In genomic region chr16:27349276-27349675, GRCh38 we compare ENCODE assay signal across 27 cellular contexts. TPM values are rescaled to one million over a fixed set of nuclear protein-coding genes. Genes with fewer than 3 reads are reported as not detected.
DNase-seq lines count a peak whose midpoint lies in the region; ATAC-seq and TF ChIP-seq lines count a peak whose summit lies in the region.
"Had no signal": no experiment of that assay in that cellular context is flagged by ENCODE, and none has a peak within 500 bp of the region (broad histone marks: within the 10 kb centered on the region; RNA-seq: fewer than 3 reads in every experiment).

No MANE protein-coding gene starts in this region.

- 97 to 98% methylated on average over 3 of the region's 3 CpGs for WGBS in sigmoid colon, 2 donors

- ATAC-seq in activated CD8-positive, alpha-beta memory T cell treated with anti-CD3 and anti-CD28 coated beads, Interleukin-2, amount 10 ng/mL, durations not matched to agents 7 days and 5 days = no peak
- no peak for ATAC-seq in activated B cell treated with CpG ODN at 0.5 μM for 24 hours (ENCODE audit: low read depth)
- no peak for ATAC-seq in naive B cell (ENCODE audit: low read depth in 2 of 2)
- no peak for ATAC-seq in left lobe of liver
- ATAC-seq: foreskin keratinocyte, heart left ventricle, pancreas had no signal

- no peak overlapping the region for H3K27ac ChIP-seq in CD4-positive, alpha-beta memory T cell (ENCODE audit: low read depth, low read length)
- no peak overlapping the region for H3K27ac ChIP-seq in sigmoid colon
- H3K27ac ChIP-seq: ascending aorta, foreskin keratinocyte, KMS-11, pancreas, right atrium auricular region had no signal

- peaks cover 80% of the 10 kb centered on the region for H3K36me3 ChIP-seq in CD4-positive, alpha-beta memory T cell (ENCODE audit: insufficient read depth, low read length)
- peaks cover 62 to 100% (median 95%) of the 10 kb centered on the region in 4 donors for H3K36me3 ChIP-seq in sigmoid colon

- CTCF ChIA-PET in activated CD8-positive, alpha-beta memory T cell treated with anti-CD3 and anti-CD28 coated beads, Interleukin-2, amount 10 ng/mL, durations not matched to agents 7 days and 5 days (lab: Charles Lee) = interaction anchor here (1.7 kb wide), 1 partner anchor 19 kb away, joined by 6 read pairs; no protein-coding TSS in a partner anchor
- CTCF ChIA-PET in CD4-positive, alpha-beta memory T cell (lab: Charles Lee; ENCODE audit: partially characterized antibody) = no interaction called here
- CTCF ChIA-PET in activated B cell treated with CpG ODN at 0.5 μM for 24 hours (lab: Charles Lee) = no interaction called here

- no peak overlapping the region for H3K4me3 ChIP-seq in CD4-positive, alpha-beta memory T cell (ENCODE audit: low read length in 2 of 2)
- no peak overlapping the region for H3K4me3 ChIP-seq in sigmoid colon
- H3K4me3 ChIP-seq: ascending aorta, esophagus muscularis mucosa, heart left ventricle, pancreas, right atrium auricular region had no signal

- no peaks in the 10 kb centered on the region for H3K9me3 ChIP-seq in CD4-positive, alpha-beta memory T cell (ENCODE audit: control insufficient read depth in 1 of 2, low read length in 2 of 2)
- H3K9me3 ChIP-seq in sigmoid colon = no peaks in the 10 kb centered on the region
- H3K9me3 ChIP-seq: ascending aorta, esophagus muscularis mucosa, pancreas had no signal

- intact Hi-C loops in CD4-positive, alpha-beta memory T cell (cut with micrococcal nuclease) = no loop called here
- intact Hi-C loops in activated B cell treated with CpG ODN at 0.5 μM for 24 hours (cut with micrococcal nuclease) = no loop called here
- intact Hi-C loops in sigmoid colon (cut with DNase I) = no loop called here

- TF ChIP-seq POLR2A in sigmoid colon (IDR thresholded peaks at IDR 0.05) = no peak

- no peak for TF ChIP-seq EP300 in sigmoid colon (IDR thresholded peaks at IDR 0.05)

- no peaks in the 10 kb centered on the region for H3K27me3 ChIP-seq in CD4-positive, alpha-beta memory T cell (ENCODE audit: insufficient read depth, low read length)
- H3K27me3 ChIP-seq in sigmoid colon = no peaks in the 10 kb centered on the region
- H3K27me3 ChIP-seq: ascending aorta, esophagus muscularis mucosa, foreskin keratinocyte, heart left ventricle, pancreas, right atrium auricular region had no signal

- peaks cover 85% of the 10 kb centered on the region for H3K36me3 Mint-ChIP-seq in activated CD8-positive, alpha-beta memory T cell treated with anti-CD3 and anti-CD28 coated beads, Interleukin-2, amount 10 ng/mL, durations not matched to agents 7 days and 5 days
- H3K36me3 Mint-ChIP-seq in CD4-positive, alpha-beta memory T cell = peaks cover 77 to 82% of the 10 kb centered on the region in 2 donors
- H3K36me3 Mint-ChIP-seq in activated B cell treated with CpG ODN at 0.5 μM for 24 hours (ENCODE audit: low read depth) (peaks cover 92% of the 10 kb centered on the region), naive B cell (peaks cover 20 to 39% of the 10 kb centered on the region in 2 donors)

- peak overlapping the region; percentile 28 for H3K27ac Mint-ChIP-seq in activated CD8-positive, alpha-beta memory T cell treated with anti-CD3 and anti-CD28 coated beads, Interleukin-2, amount 10 ng/mL, durations not matched to agents 7 days and 5 days
- H3K27ac Mint-ChIP-seq in CD4-positive, alpha-beta memory T cell = peak overlapping the region; percentile 52 to 78 (median 69)
- peak overlapping the region; percentile 41 for H3K27ac Mint-ChIP-seq in activated B cell treated with CpG ODN at 0.5 μM for 24 hours
- H3K27ac Mint-ChIP-seq in naive B cell = peak overlapping the region in 4 of 6 donors; percentile 85 to 94 (median 92)
- H3K27ac Mint-ChIP-seq: mesothelial cell of epicardium had no signal

- no peaks in the 10 kb centered on the region for H3K4me1 Mint-ChIP-seq in activated CD8-positive, alpha-beta memory T cell treated with anti-CD3 and anti-CD28 coated beads, Interleukin-2, amount 10 ng/mL, durations not matched to agents 7 days and 5 days
- H3K4me1 Mint-ChIP-seq in CD4-positive, alpha-beta memory T cell = peaks cover 2 to 29% (median 8%) of the 10 kb centered on the region in 4 donors
- H3K4me1 Mint-ChIP-seq in activated B cell treated with CpG ODN at 0.5 μM for 24 hours (peaks cover 35% of the 10 kb centered on the region), naive B cell (peaks cover 17 to 48% (median 35%) of the 10 kb centered on the region in 3 donors)
- H3K4me1 Mint-ChIP-seq: mesothelial cell of epicardium had no signal

- H3K27me3 Mint-ChIP-seq in activated CD8-positive, alpha-beta memory T cell treated with anti-CD3 and anti-CD28 coated beads, Interleukin-2, amount 10 ng/mL, durations not matched to agents 7 days and 5 days = no peaks in the 10 kb centered on the region
- H3K27me3 Mint-ChIP-seq in CD4-positive, alpha-beta memory T cell = no peaks in the 10 kb centered on the region
- H3K27me3 Mint-ChIP-seq in activated B cell treated with CpG ODN at 0.5 μM for 24 hours (no peaks in the 10 kb centered on the region), naive B cell (no peaks in the 10 kb centered on the region)

- POLR2A ChIA-PET in CD4-positive, alpha-beta memory T cell (lab: Charles Lee; ENCODE audit: partially characterized antibody) = interaction anchor here (1.4 kb wide), 1 partner anchor 115 kb away, joined by 3 read pairs; no protein-coding TSS in a partner anchor
- POLR2A ChIA-PET in activated B cell treated with CpG ODN at 0.5 μM for 24 hours (lab: Charles Lee) = interaction anchor here (0.5 kb wide), 1 partner anchor 26 kb away, joined by 3 read pairs; no protein-coding TSS in a partner anchor

- DNase-seq in activated CD8-positive, alpha-beta memory T cell treated with anti-CD3 and anti-CD28 coated beads, Interleukin-2, amount 10 ng/mL, durations not matched to agents 7 days and 5 days = no peak
- DNase-seq in activated CD8-positive, alpha-beta memory T cell treated with anti-CD3 and anti-CD28 coated beads, Interleukin-2, amount 50 U/mL, for 48 hours = no peak
- no peak for DNase-seq in CD4-positive, alpha-beta memory T cell
- DNase-seq in activated B cell treated with CpG ODN at 0.5 μM for 24 hours = no peak
- DNase-seq in naive B cell = no peak
- no peak for DNase-seq in sigmoid colon
- DNase-seq in D341Med (ENCODE audit: low spot score) = no peak
- no peak for DNase-seq in left lobe of liver (ENCODE audit: low spot score)
- DNase-seq: ACHN; activated naive CD4-positive, alpha-beta T cell treated with Interleukin-2 at 50 U/mL for 16 hours; cortex of kidney; foreskin keratinocyte; heart left ventricle; kidney; MM.1S; NCI-H1417; NCI-H2029 treated with DMSO at 0.1 percent for 48 hours; NCI-H226; pancreas; SIG-M5 had no signal

- H3K9me3 Mint-ChIP-seq in activated CD8-positive, alpha-beta memory T cell treated with anti-CD3 and anti-CD28 coated beads, Interleukin-2, amount 10 ng/mL, durations not matched to agents 7 days and 5 days (ENCODE audit: low read depth) = no peaks in the 10 kb centered on the region
- H3K9me3 Mint-ChIP-seq in CD4-positive, alpha-beta memory T cell = no peaks in the 10 kb centered on the region
- H3K9me3 Mint-ChIP-seq in activated B cell treated with CpG ODN at 0.5 μM for 24 hours (no peaks in the 10 kb centered on the region), naive B cell (peaks cover 0 to 2% (median 0%) of the 10 kb centered on the region in 7 donors)

- TF ChIP-seq CTCF in activated B cell treated with CpG ODN at 0.5 μM for 24 hours (IDR thresholded peaks at IDR 0.05) = no peak
- TF ChIP-seq CTCF in sigmoid colon (IDR thresholded peaks at IDR 0.05) = no peak

- no peaks in the 10 kb centered on the region for H3K4me1 ChIP-seq in CD4-positive, alpha-beta memory T cell (ENCODE audit: insufficient read depth, low read length)
- no peaks in the 10 kb centered on the region for H3K4me1 ChIP-seq in sigmoid colon
- H3K4me1 ChIP-seq: ascending aorta, foreskin keratinocyte, pancreas, right atrium auricular region had no signal

- H3K4me3 Mint-ChIP-seq in activated CD8-positive, alpha-beta memory T cell treated with anti-CD3 and anti-CD28 coated beads, Interleukin-2, amount 10 ng/mL, durations not matched to agents 7 days and 5 days = no peak overlapping the region
- H3K4me3 Mint-ChIP-seq in CD4-positive, alpha-beta memory T cell = peak overlapping the region in 1 of 8 donors; percentile 6
- H3K4me3 Mint-ChIP-seq in activated B cell treated with CpG ODN at 0.5 μM for 24 hours (no peak overlapping the region), naive B cell (no peak overlapping the region)
- H3K4me3 Mint-ChIP-seq: mesothelial cell of epicardium had no signal

RNA-seq across cellular contexts. Expression of gene IL4R, which starts 35.5 kb away (rescaled TPM):
- total RNA-seq in activated CD8-positive, alpha-beta memory T cell treated with anti-CD3 and anti-CD28 coated beads, Interleukin-2, amount 10 ng/mL, durations not matched to agents 7 days and 5 days = 100 to 1,000 TPM; 155 to 190 TPM
- 100 to 1,000 TPM; 143 to 152 TPM for total RNA-seq in CD4-positive, alpha-beta memory T cell
- polyA plus RNA-seq in CD4-positive, alpha-beta memory T cell = 10 to 100 TPM; 32.6 to 66.1 TPM
- total RNA-seq in activated B cell treated with CpG ODN at 0.5 μM for 24 hours (176 and 202 TPM in 2 replicates), sigmoid colon (100 to 1,000 TPM in 2 of 4 donors, 10 to 100 TPM in 2; 54.6 to 177 (median 102) TPM), left lobe of liver (51.4 TPM)
- polyA plus RNA-seq in naive B cell (ENCODE audit: low read depth in 6 of 6) (1,000 to 10,000 TPM in 1 of 6 donors, 100 to 1,000 TPM in 5; 355 to 1,202 (median 525) TPM), sigmoid colon (100 to 1,000 TPM in 1 of 3 donors, 10 to 100 TPM in 2; 16.9 to 105 (median 19.8) TPM)

RNA-seq across cellular contexts. Expression of gene IL21R, which starts 52.7 kb away (rescaled TPM):
- 10 to 100 TPM; 24.6 to 38.0 TPM for total RNA-seq in activated CD8-positive, alpha-beta memory T cell treated with anti-CD3 and anti-CD28 coated beads, Interleukin-2, amount 10 ng/mL, durations not matched to agents 7 days and 5 days
- 10 to 100 TPM; 28.3 to 29.1 TPM for total RNA-seq in CD4-positive, alpha-beta memory T cell
- polyA plus RNA-seq in CD4-positive, alpha-beta memory T cell = 10 to 100 TPM; 18.4 to 28.3 TPM
- total RNA-seq in activated B cell treated with CpG ODN at 0.5 μM for 24 hours = 144 and 167 TPM in 2 replicates
- 100 to 1,000 TPM in 1 of 6 donors, 10 to 100 TPM in 5; 47.9 to 118 (median 74.5) TPM for polyA plus RNA-seq in naive B cell (ENCODE audit: low read depth in 6 of 6)
- under 1 TPM in 2 of 4 donors, not detected in 2; 0.27 to 0.28 TPM for total RNA-seq in sigmoid colon
- polyA plus RNA-seq in sigmoid colon = 1 to 10 TPM in 1 of 3 donors, under 1 TPM in 2; under 0.01 to 7.9 (median 0.23) TPM
- 0.33 TPM for total RNA-seq in left lobe of liver
- total RNA-seq: Daoy had no signal
- polyA plus RNA-seq: neural cell had no signal

Comparison
In these comparisons a context has a peak if more than half of its experiments do, and no peak if none do; other contexts are left out.
1. H3K27ac Mint-ChIP-seq: peak in every context shown above with its lines; median percentile 92 in naive B cell; 69 in CD4-positive, alpha-beta memory T cell; 41 in activated B cell treated with CpG ODN at 0.5 μM for 24 hours; 28 in activated CD8-positive, alpha-beta memory T cell treated with anti-CD3 and anti-CD28 coated beads, Interleukin-2, amount 10 ng/mL, durations not matched to agents 7 days and 5 days.
2. RNA of gene IL21R, which starts 52.7 kb away (total RNA-seq): 144 to 167 TPM in activated B cell treated with CpG ODN at 0.5 μM for 24 hours, 24.6 to 38.0 TPM in activated CD8-positive, alpha-beta memory T cell treated with anti-CD3 and anti-CD28 coated beads, Interleukin-2, amount 10 ng/mL, durations not matched to agents 7 days and 5 days and 28.3 to 29.1 TPM in CD4-positive, alpha-beta memory T cell; 0.33 TPM in left lobe of liver (single experiment) and 0.27 to 0.28 TPM in sigmoid colon; every median in the first group is over 10 times any median in the second.